ENCODE assay signal across 1 cellular context in the genomic region with DNA sequence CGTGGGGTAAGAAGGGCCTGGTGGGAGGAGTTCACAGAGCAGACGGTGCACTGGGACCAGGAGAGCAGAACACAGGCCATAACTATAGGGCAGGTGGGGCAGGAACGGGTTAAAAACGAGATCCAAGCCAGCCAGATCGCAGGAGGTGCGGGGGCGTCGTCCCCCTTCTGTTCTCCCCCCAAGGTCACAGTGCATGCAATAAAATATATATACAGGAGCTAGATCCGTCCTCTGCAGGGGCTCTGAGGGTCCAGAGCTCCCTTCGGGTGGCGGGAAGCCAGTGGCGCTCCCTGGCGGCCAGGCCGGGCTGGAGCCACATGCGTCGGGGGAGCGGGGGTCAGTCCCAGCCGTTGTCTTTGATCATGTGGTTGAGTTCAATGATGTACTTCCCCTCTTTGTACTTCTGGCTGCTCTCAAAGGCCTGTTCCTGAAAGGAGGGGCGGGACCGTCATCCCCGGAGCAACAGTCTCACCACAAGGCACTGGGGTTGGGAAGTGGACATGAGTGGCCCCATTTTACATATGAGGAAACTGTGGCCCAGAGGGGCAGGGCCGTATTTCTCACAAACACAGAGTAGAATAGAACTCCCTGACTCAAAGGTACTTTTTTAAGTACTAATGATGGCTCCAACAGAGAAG.
TF ChIP-seq lines count a peak whose summit lies in the region.

No MANE protein-coding gene starts in this region.

TF ChIP-seq in endothelial cell of umbilical vein, 7 proteins besides CTCF, POLR2A, EP300 and RAD21:
- TF ChIP-seq, protein P1, sequence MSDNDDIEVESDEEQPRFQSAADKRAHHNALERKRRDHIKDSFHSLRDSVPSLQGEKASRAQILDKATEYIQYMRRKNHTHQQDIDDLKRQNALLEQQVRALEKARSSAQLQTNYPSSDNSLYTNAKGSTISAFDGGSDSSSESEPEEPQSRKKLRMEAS (IDR thresholded peaks at IDR 0.05; ENCODE audit: insufficient read depth, insufficient read length): peak; percentile 86
- peak; percentile 80 for TF ChIP-seq POLR2AphosphoS5 (IDR thresholded peaks at IDR 0.05; ENCODE audit: insufficient read depth, low read depth, low read length)
- TF ChIP-seq FOS (IDR thresholded peaks at IDR 0.05; ENCODE audit: borderline replicate concordance, insufficient read depth, low read length): no peak
- TF ChIP-seq MYC (IDR thresholded peaks at IDR 0.05; ENCODE audit: low read depth, low read length): peak; percentile 59
- TF ChIP-seq GATA2 (IDR thresholded peaks at IDR 0.05; ENCODE audit: insufficient read depth, insufficient read length, low read depth, low read length): no peak
- no peak for TF ChIP-seq EZH2 (IDR thresholded peaks at IDR 0.05; ENCODE audit: borderline replicate concordance, low read depth, low read length, severe bottlenecking)
- no peak for TF ChIP-seq JUN (IDR thresholded peaks at IDR 0.05; ENCODE audit: borderline replicate concordance, insufficient read depth, insufficient read length, low read depth)
